16 cellular contexts compared by ENCODE assay signal in the genomic region with DNA sequence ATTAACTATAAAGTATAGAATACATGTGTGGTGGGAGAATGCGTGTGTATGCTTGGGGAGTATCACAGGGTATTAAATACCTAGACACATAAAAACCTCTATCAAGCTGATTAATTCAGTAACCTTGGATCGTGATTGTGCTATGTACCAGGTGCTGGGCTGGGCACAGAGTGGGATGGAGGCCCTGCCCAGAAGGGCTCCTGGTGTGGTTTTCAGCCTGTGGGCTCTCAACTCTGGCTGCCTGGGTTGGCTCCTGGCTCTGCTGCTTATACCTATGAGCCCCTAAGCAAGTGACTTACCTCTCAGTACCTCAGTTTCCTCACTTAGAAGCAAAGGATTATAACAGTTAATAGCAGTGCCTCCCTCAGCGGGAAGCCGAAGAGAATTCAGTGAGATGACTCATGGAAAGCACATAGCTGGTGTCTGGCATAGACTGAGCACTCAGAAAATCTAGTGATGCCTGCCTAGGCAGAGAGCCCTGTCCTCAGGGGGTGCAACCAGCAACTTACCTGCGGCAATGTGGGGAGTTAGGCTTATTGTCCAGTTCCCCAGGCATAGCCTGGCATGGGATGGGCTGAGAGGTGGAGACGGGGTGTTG.
A peak's percentile ranks its signal among the peaks of the same experiment; 100 is the strongest.
DNase-seq lines count a peak whose midpoint lies in the region; ATAC-seq and TF ChIP-seq lines count a peak whose summit lies in the region.
"Had no signal": no experiment of that assay in that cellular context is flagged by ENCODE, and none has a peak within 500 bp of the region (broad histone marks: within the 10 kb centered on the region; RNA-seq: fewer than 3 reads in every experiment).

No MANE protein-coding gene starts in this region.

- H3K9me3 ChIP-seq in left ventricle myocardium inferior (replicated peaks) (no peaks in the 10 kb centered on the region), body of pancreas (no peaks in the 10 kb centered on the region), transverse colon (no peaks in the 10 kb centered on the region)
- H3K9me3 ChIP-seq: gastrocnemius medialis, upper lobe of left lung had no signal

- H3K4me3 ChIP-seq in left ventricle myocardium inferior (no peak overlapping the region), body of pancreas (no peak overlapping the region), transverse colon (no peak overlapping the region)
- H3K4me3 ChIP-seq: gastrocnemius medialis, upper lobe of left lung had no signal

- no peak for ATAC-seq in body of pancreas
- no peak for ATAC-seq in HG02623 (IDR thresholded peaks at IDR 0.05; ENCODE audit: unreplicated experiment)
- ATAC-seq: gastrocnemius medialis had no signal

- no peaks in the 10 kb centered on the region for H3K9me3 Mint-ChIP-seq in immature natural killer cell
- H3K9me3 Mint-ChIP-seq: activated naive CD8-positive, alpha-beta T cell treated with anti-CD3 and anti-CD28 coated beads, Interleukin-2, amount 10 ng/mL, durations not matched to agents 7 days and 5 days; natural killer cell treated with Interleukin-12 subunit alpha and Interleukin-12 subunit beta and Interleukin-15 and Interleukin-18, amount 100 ng/mL, for 72 hours had no signal

- no peak overlapping the region for H3K4me3 Mint-ChIP-seq in immature natural killer cell
- H3K4me3 Mint-ChIP-seq: activated naive CD8-positive, alpha-beta T cell treated with anti-CD3 and anti-CD28 coated beads, Interleukin-2, amount 10 ng/mL, durations not matched to agents 7 days and 5 days; natural killer cell treated with Interleukin-12 subunit alpha and Interleukin-12 subunit beta and Interleukin-15 and Interleukin-18, amount 100 ng/mL, for 72 hours had no signal

- H3K27me3 Mint-ChIP-seq in immature natural killer cell (ENCODE audit: low read depth in 3 of 3): peaks cover 0 to 5% (median 0%) of the 10 kb centered on the region in 3 donors

- TF ChIP-seq POLR2A in body of pancreas (IDR thresholded peaks at IDR 0.05) (no peak), transverse colon (IDR thresholded peaks at IDR 0.05) (no peak)

- no peak for DNase-seq in left ventricle myocardium inferior
- no peak for DNase-seq in cardiac septum (ENCODE audit: low spot score)
- DNase-seq in body of pancreas: peak in 1 of 4 donors; percentile 44
- peak; percentile 65 for DNase-seq in kidney tubule cell (ENCODE audit: low spot score)
- no peak for DNase-seq in transverse colon
- DNase-seq in globus pallidus (ENCODE audit: low spot score): no peak
- DNase-seq in immature natural killer cell: no peak
- DNase-seq: activated CD8-positive, alpha-beta memory T cell treated with anti-CD3 and anti-CD28 coated beads, Interleukin-2, amount 50 U/mL, for 48 hours; activated naive CD8-positive, alpha-beta T cell treated with anti-CD3 and anti-CD28 coated beads, Interleukin-2, amount 10 ng/mL, durations not matched to agents 7 days and 5 days; DMS79; gastrocnemius medialis; KG1; NCI-H1694 treated with DMSO at 0.1 percent for 48 hours; upper lobe of left lung had no signal

- H3K4me1 ChIP-seq in left ventricle myocardium inferior (peaks cover 40% of the 10 kb centered on the region), body of pancreas (peaks cover 94% of the 10 kb centered on the region), transverse colon (peaks cover 11 to 32% (median 19%) of the 10 kb centered on the region in 4 donors)
- H3K4me1 ChIP-seq: gastrocnemius medialis had no signal

- H3K27me3 ChIP-seq in left ventricle myocardium inferior (ENCODE audit: low read depth) (no peaks in the 10 kb centered on the region), body of pancreas (no peaks in the 10 kb centered on the region), transverse colon (no peaks in the 10 kb centered on the region)
- H3K27me3 ChIP-seq: gastrocnemius medialis, upper lobe of left lung had no signal

- no peak overlapping the region for H3K27ac Mint-ChIP-seq in immature natural killer cell
- H3K27ac Mint-ChIP-seq: activated naive CD8-positive, alpha-beta T cell treated with anti-CD3 and anti-CD28 coated beads, Interleukin-2, amount 10 ng/mL, durations not matched to agents 7 days and 5 days; natural killer cell treated with Interleukin-12 subunit alpha and Interleukin-12 subunit beta and Interleukin-15 and Interleukin-18, amount 100 ng/mL, for 72 hours had no signal

- in situ Hi-C loops in transverse colon (cut with MboI; ENCODE audit: low pct_ligation_motif_present in 1 of 4, low pct_unique_long_range_greater_than_20kb in 1 of 4, low sequenced_read_pairs in 3 of 4): no loop called here

- no peaks in the 10 kb centered on the region for H3K4me1 Mint-ChIP-seq in immature natural killer cell
- H3K4me1 Mint-ChIP-seq: activated naive CD8-positive, alpha-beta T cell treated with anti-CD3 and anti-CD28 coated beads, Interleukin-2, amount 10 ng/mL, durations not matched to agents 7 days and 5 days had no signal

- intact Hi-C loops in left ventricle myocardium inferior (cut with micrococcal nuclease): no loop called here
- intact Hi-C loops in cardiac septum (cut with DNase I): no loop called here
- intact Hi-C loops in body of pancreas (cut with DNase I): no loop called here
- intact Hi-C loops in transverse colon (cut with DNase I; ENCODE audit: low total_unique reads): no loop called here

- no peaks in the 10 kb centered on the region for H3K36me3 Mint-ChIP-seq in immature natural killer cell
- H3K36me3 Mint-ChIP-seq: activated naive CD8-positive, alpha-beta T cell treated with anti-CD3 and anti-CD28 coated beads, Interleukin-2, amount 10 ng/mL, durations not matched to agents 7 days and 5 days; natural killer cell treated with Interleukin-12 subunit alpha and Interleukin-12 subunit beta and Interleukin-15 and Interleukin-18, amount 100 ng/mL, for 72 hours had no signal

- TF ChIP-seq CTCF in left ventricle myocardium inferior (IDR thresholded peaks at IDR 0.05; ENCODE audit: borderline replicate concordance) (no peak), body of pancreas (IDR thresholded peaks at IDR 0.05) (no peak), transverse colon (IDR thresholded peaks at IDR 0.05) (no peak)

- H3K36me3 ChIP-seq in left ventricle myocardium inferior (no peaks in the 10 kb centered on the region), body of pancreas (replicated peaks in 1 of 2; ENCODE audit: insufficient read depth in 1 of 2, low read depth in 2 of 2) (no peaks in the 10 kb centered on the region), transverse colon (no peaks in the 10 kb centered on the region)
- H3K36me3 ChIP-seq: gastrocnemius medialis, upper lobe of left lung had no signal

- TF ChIP-seq EP300 in transverse colon (IDR thresholded peaks at IDR 0.05; ENCODE audit: low read depth): no peak

- WGBS in body of pancreas, 2 donors: 50 to 52% methylated on average over 6 of the region's 6 CpGs
- WGBS in transverse colon (ENCODE audit: low coverage in 1 of 2), 2 donors: 88 to 100% methylated on average over 5 to 6 of the region's 6 CpGs

- peak overlapping the region; percentile 3 for H3K27ac ChIP-seq in left ventricle myocardium inferior (replicated peaks)
- H3K27ac ChIP-seq in body of pancreas: peak overlapping the region; percentile 54 to 96 (median 81)
- H3K27ac ChIP-seq in transverse colon: no peak overlapping the region
- H3K27ac ChIP-seq: gastrocnemius medialis had no signal

Comparison
In these comparisons a context has a peak if more than half of its experiments do, and no peak if none do; other contexts are left out.
1. H3K27ac ChIP-seq: peak in left ventricle myocardium inferior (single experiment) and body of pancreas (4 of 4); none in transverse colon (0 of 4).